Comparison of ENCODE assay signal across 1 cellular context in genomic region chr16:30895592-30896202, GRCh38.
TF ChIP-seq lines count a peak whose summit lies in the region.

No MANE protein-coding gene starts in this region.

TF ChIP-seq in IMR-90, 13 proteins besides CTCF, POLR2A, EP300 and RAD21:
- TF ChIP-seq SMC3 (IDR thresholded peaks at IDR 0.05; ENCODE audit: low read depth, low read length): no peak
- TF ChIP-seq FOS (IDR thresholded peaks at IDR 0.05; ENCODE audit: low read depth, low read length): no peak
- TF ChIP-seq CHD1 (IDR thresholded peaks at IDR 0.05; ENCODE audit: low read depth, low read length): no peak
